ENCODE assay signal across 9 cellular contexts in the genomic region with DNA sequence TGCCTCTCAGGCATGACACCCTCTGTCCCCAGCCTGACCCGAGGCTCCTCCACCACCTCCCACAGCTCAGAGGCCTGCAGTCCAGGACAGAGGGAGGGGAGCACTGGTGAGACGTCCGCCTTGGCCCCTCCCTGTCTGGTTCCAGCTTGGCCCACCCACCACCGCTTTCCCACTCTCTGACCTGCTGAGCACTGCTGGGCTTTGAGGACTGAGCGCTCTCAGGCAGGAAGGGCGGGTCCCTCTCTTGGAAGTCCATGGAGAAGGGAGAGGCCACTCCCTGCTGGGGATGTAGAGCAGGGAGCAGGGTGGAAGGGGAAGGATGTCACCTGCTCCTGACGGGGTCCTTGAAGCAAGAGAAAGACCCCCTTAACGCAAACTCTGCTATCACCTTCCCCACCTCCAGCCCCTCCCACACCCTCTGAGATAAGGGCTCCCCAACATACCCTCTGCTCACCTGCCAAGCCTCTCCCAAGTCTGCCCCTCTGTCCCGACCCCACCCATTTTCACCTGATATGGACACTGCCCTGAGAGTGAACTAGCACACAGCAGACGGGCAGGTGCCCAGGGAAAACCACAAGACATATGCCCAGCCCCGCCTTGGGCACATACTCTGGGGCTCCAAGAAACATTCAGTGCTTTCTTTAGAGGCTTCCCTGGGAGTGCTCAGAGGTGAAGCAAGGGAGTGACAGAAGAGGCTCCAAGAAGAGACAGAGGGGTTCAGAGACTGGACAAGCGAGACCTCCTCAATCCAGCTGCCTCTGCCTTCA. TPM values are rescaled to one million over a fixed set of nuclear protein-coding genes. Genes with fewer than 3 reads are reported as not detected.
DNase-seq lines count a peak whose midpoint lies in the region; ATAC-seq and TF ChIP-seq lines count a peak whose summit lies in the region.
"Had no signal": no experiment of that assay in that cellular context is flagged by ENCODE, and none has a peak within 500 bp of the region (broad histone marks: within the 10 kb centered on the region; RNA-seq: fewer than 3 reads in every experiment).

No MANE protein-coding gene starts in this region.

- no peak overlapping the region for H3K18ac ChIP-seq in H9 (ENCODE audit: insufficient read length, low read depth, low read length)

- WGBS in H9 (ENCODE audit: extremely low coverage, insufficient read length, low lambda C conversion rate), result no CpG with 5 or more reads among the region's 12 CpGs

- H3K4me1 ChIP-seq in H9 (ENCODE audit: insufficient read depth, low read length), result no peaks in the 10 kb centered on the region
- peaks cover 16% of the 10 kb centered on the region for H3K4me1 ChIP-seq in OCI-LY7 (ENCODE audit: insufficient read depth, low read length, poor library complexity, severe bottlenecking)

- peak overlapping the region; percentile 92 for H3K4me3 ChIP-seq in OCI-LY7 (ENCODE audit: low read depth, low read length, poor library complexity, severe bottlenecking)
- peak overlapping the region; percentile 97 for H3K4me3 ChIP-seq in epithelial cell of proximal tubule (ENCODE audit: low read depth, low read length)
- H3K4me3 ChIP-seq in retinal pigment epithelial cell (ENCODE audit: low read length), result peak overlapping the region; percentile 89
- no peak overlapping the region for H3K4me3 ChIP-seq in WERI-Rb-1 (ENCODE audit: low read depth, low read length)

- H3K27me3 Mint-ChIP-seq in H9 (ENCODE audit: low read depth), result no peaks in the 10 kb centered on the region

- H3K27ac Mint-ChIP-seq in H9, result no peak overlapping the region

- no peaks in the 10 kb centered on the region for H3K9me2 ChIP-seq in OCI-LY7 (ENCODE audit: insufficient read depth, low read length)

- H3K14ac ChIP-seq in H9 (ENCODE audit: insufficient read depth, low read length), result no peak overlapping the region

- no peak overlapping the region for H3K56ac ChIP-seq in H9 (ENCODE audit: insufficient read length, low read depth, low read length)

- H3K9ac ChIP-seq in H9 (ENCODE audit: extremely low read depth, insufficient read length, low read length), result no peak overlapping the region

- BruUV-seq in OCI-LY7 (replicated peaks; lab: Mats Ljungman, UMichigan), result no TSS peak

- H3K4ac ChIP-seq in H9 (ENCODE audit: low read depth, low read length), result no peak overlapping the region

- no peak for DNase-seq in H9
- no peak for DNase-seq in OCI-LY7 (ENCODE audit: low spot score)
- DNase-seq in epithelial cell of proximal tubule (ENCODE audit: low read depth), result no peak
- no peak for DNase-seq in retinal pigment epithelial cell (ENCODE audit: low read depth)
- no peak for DNase-seq in WERI-Rb-1
- DNase-seq in globus pallidus (ENCODE audit: low spot score), result no peak

- H2BK5ac ChIP-seq in H9 (ENCODE audit: insufficient read length, low read length), result no peak overlapping the region

- H3K27ac ChIP-seq in H9 (ENCODE audit: insufficient read length, low read depth, low read length), result no peak overlapping the region
- no peak overlapping the region for H3K27ac ChIP-seq in OCI-LY7 (ENCODE audit: low read depth, low read length, poor library complexity, severe bottlenecking)
- H3K27ac ChIP-seq in WERI-Rb-1, result no peak overlapping the region
- H3K27ac ChIP-seq: epithelial cell of prostate had no signal

- no peak for ATAC-seq in GM21529 (IDR thresholded peaks at IDR 0.05; ENCODE audit: unreplicated experiment)

- H2AFZ ChIP-seq in H9 (ENCODE audit: low read length), result no peak overlapping the region
- H2AFZ ChIP-seq in OCI-LY7 (ENCODE audit: low read length), result no peak overlapping the region

- H4K20me1 ChIP-seq in H9 (ENCODE audit: control insufficient read depth, insufficient read depth, insufficient read length) (no peaks in the 10 kb centered on the region), OCI-LY7 (ENCODE audit: insufficient read depth, low read length) (no peaks in the 10 kb centered on the region)

- H3K79me2 ChIP-seq in H9 (ENCODE audit: insufficient read depth, low read length) (no peaks in the 10 kb centered on the region; the same call in 1 of the 2 replicates), OCI-LY7 (ENCODE audit: insufficient read depth, low read depth, low read length) (peaks cover 7% of the 10 kb centered on the region; the same call in 1 of the 2 replicates)

- H2BK120ac ChIP-seq in H9 (ENCODE audit: low read depth, low read length, poor library complexity, severe bottlenecking), result no peak overlapping the region

- peak overlapping the region; percentile 94 to 95 for H3K4me3 Mint-ChIP-seq in H9

- no peaks in the 10 kb centered on the region for H3K79me1 ChIP-seq in H9 (ENCODE audit: insufficient read depth, low read depth, low read length, poor library complexity, severe bottlenecking)

- H3K36me3 ChIP-seq in OCI-LY7 (ENCODE audit: insufficient read depth, low read length) (peaks cover 29% of the 10 kb centered on the region), WERI-Rb-1 (peaks cover 52% of the 10 kb centered on the region)

- CTCF ChIA-PET in OCI-LY7 (lab: Charles Lee; ENCODE audit: unreplicated experiment), result interaction anchor here (2.1 kb wide), 1 partner anchor 11 kb away, joined by 4 read pairs; a partner anchor contains a TSS

- H3K4me1 Mint-ChIP-seq in H9, result peaks cover 12 to 19% of the 10 kb centered on the region in 2 experiments

- no peak overlapping the region for H4K8ac ChIP-seq in H9 (replicated peaks; ENCODE audit: insufficient read length, low read depth, low read length)

- no peak overlapping the region for H2AK5ac ChIP-seq in H9 (ENCODE audit: insufficient read length, low read length)

- H3K36me3 Mint-ChIP-seq in H9 (ENCODE audit: insufficient read depth in 1 of 3, low read depth in 3 of 3), result peaks cover 4 to 22% (median 13%) of the 10 kb centered on the region in 3 experiments; a peak in 5 of 7 replicates

- POLR2A ChIA-PET in OCI-LY7 (lab: Charles Lee), result no interaction called here

- H3K4me2 ChIP-seq in H9 (ENCODE audit: insufficient read depth, insufficient read length, low read length) (no peak overlapping the region), OCI-LY7 (ENCODE audit: low read length) (peak overlapping the region; percentile 95)

- H3T11ph ChIP-seq in H9 (ENCODE audit: low read length), result no peak overlapping the region

- no peak overlapping the region for H4K91ac ChIP-seq in H9 (ENCODE audit: insufficient read length, low read depth, low read length)

- no peak overlapping the region for H2BK15ac ChIP-seq in H9 (ENCODE audit: low read depth, low read length)

- intact Hi-C loops in OCI-LY7 (cut with micrococcal nuclease; ENCODE audit: unreplicated experiment), result no loop called here

- H3K23ac ChIP-seq in H9 (ENCODE audit: insufficient read length, low read depth, low read length), result no peak overlapping the region

- H3K27me3 ChIP-seq in H9 (ENCODE audit: insufficient read depth, low read length) (no peaks in the 10 kb centered on the region), WERI-Rb-1 (ENCODE audit: insufficient read depth, low read depth, severe bottlenecking) (no peaks in the 10 kb centered on the region)

- no peaks in the 10 kb centered on the region for H3K9me3 ChIP-seq in H9 (ENCODE audit: control insufficient read depth, low read depth, low read length)
- no peaks in the 10 kb centered on the region for H3K9me3 ChIP-seq in OCI-LY7 (ENCODE audit: low read length)
- H3K9me3 ChIP-seq in WERI-Rb-1 (ENCODE audit: severe bottlenecking), result no peaks in the 10 kb centered on the region

- peaks cover 7% of the 10 kb centered on the region for H3K23me2 ChIP-seq in H9 (ENCODE audit: insufficient read length, low read depth, low read length, poor library complexity, severe bottlenecking)

- TF ChIP-seq CTCF in H9 (conservative IDR thresholded peaks at IDR 0.05) (no peak), OCI-LY7 (conservative IDR thresholded peaks at IDR 0.05; ENCODE audit: low read length) (no peak), epithelial cell of proximal tubule (conservative IDR thresholded peaks at IDR 0.05; ENCODE audit: low read depth, low read length) (no peak), retinal pigment epithelial cell (conservative IDR thresholded peaks at IDR 0.05; ENCODE audit: low read depth, low read length) (no peak), WERI-Rb-1 (IDR thresholded peaks at IDR 0.05; ENCODE audit: low read depth, low read length) (no peak)

- no peak overlapping the region for H2BK20ac ChIP-seq in H9 (ENCODE audit: low read depth, low read length, poor library complexity, severe bottlenecking)

- no peaks in the 10 kb centered on the region for H3K9me3 Mint-ChIP-seq in H9

- H4K5ac ChIP-seq in H9 (ENCODE audit: insufficient read length, low read depth, low read length), result no peak overlapping the region

- no peak overlapping the region for H2BK12ac ChIP-seq in H9 (ENCODE audit: insufficient read length, low read depth, low read length)

RNA-seq across cellular contexts. Expression of a gene that starts 1.4 kb away (rescaled TPM):
- total RNA-seq in H9 (2021) (12.0 and 13.0 TPM in 2 replicates), OCI-LY7 (2022) (31.1 and 35.7 TPM in 2 replicates), epithelial cell of proximal tubule (6.9 and 8.4 TPM in 2 replicates)
- total RNA-seq in OCI-LY7 (2014; rRNA removed; shearing (Covaris generic)), result 16.2 and 24.4 TPM in 2 replicates

RNA-seq across cellular contexts. Expression of a gene that starts 11.1 kb away (rescaled TPM):
- total RNA-seq in H9 (2021) (67.2 and 68.4 TPM in 2 replicates), OCI-LY7 (2022) (55.9 and 56.7 TPM in 2 replicates), epithelial cell of proximal tubule (40.6 and 51.3 TPM in 2 replicates)
- 27.1 and 50.8 TPM in 2 replicates for total RNA-seq in OCI-LY7 (2014; rRNA removed; shearing (Covaris generic))

RNA-seq across cellular contexts. Expression of a gene that starts 11.3 kb away (rescaled TPM):
- total RNA-seq in H9 (2021), result 0.29 and 0.31 TPM in 2 replicates
- 0.23 and 0.85 TPM in 2 replicates for total RNA-seq in OCI-LY7 (2014; rRNA removed; shearing (Covaris generic))
- total RNA-seq in OCI-LY7 (2022), result 1.2 and 2.0 TPM in 2 replicates
- not detected in 2 replicates for total RNA-seq in epithelial cell of proximal tubule
- total RNA-seq: mononuclear cell had no signal

RNA-seq across cellular contexts. Expression of a gene that starts 20.9 kb away (rescaled TPM):
- total RNA-seq in H9 (2021), result 34.0 and 38.6 TPM in 2 replicates
- 33.9 and 42.9 TPM in 2 replicates for total RNA-seq in OCI-LY7 (2014; rRNA removed; shearing (Covaris generic))
- 37.3 and 39.1 TPM in 2 replicates for total RNA-seq in OCI-LY7 (2022)
- total RNA-seq in epithelial cell of proximal tubule, result 21.2 and 24.5 TPM in 2 replicates

RNA-seq across cellular contexts. Expression of a gene that starts 30.8 kb away (rescaled TPM):
- 0.90 and 0.92 TPM in 2 replicates for total RNA-seq in H9 (2021)
- total RNA-seq in OCI-LY7 (2014; rRNA removed; shearing (Covaris generic)), result 0.08 and 0.22 TPM in 2 replicates
- total RNA-seq in OCI-LY7 (2022), result 0.08 and 0.24 TPM in 2 replicates
- 1.8 and 2.0 TPM in 2 replicates for total RNA-seq in epithelial cell of proximal tubule
